ENCODE assay signal across 8 cellular contexts in genomic region chr22:30619909-30620308, GRCh38. TPM values are rescaled to one million over a fixed set of nuclear protein-coding genes. Genes with fewer than 3 reads are reported as not detected.
DNase-seq lines count a peak whose midpoint lies in the region; ATAC-seq, FAIRE-seq and TF ChIP-seq lines count a peak whose summit lies in the region.
"Not testable (repeated sequence)": the region's sequence is repeated elsewhere in the genome, so short reads cannot be mapped to it uniquely, and the experiment has no call there.
"Had no signal": no experiment of that assay in that cellular context is flagged by ENCODE, and none has a peak within 500 bp of the region (broad histone marks: within the 10 kb centered on the region; RNA-seq: fewer than 3 reads in every experiment).

No MANE protein-coding gene starts in this region.

- not testable (repeated sequence) for DNase-seq in HepG2 (ENCODE audit: low spot score)

- not testable (repeated sequence) for TF ChIP-seq RAD21 in HepG2 (CRISPR knock-in tag; IDR thresholded peaks at IDR 0.05)

- intact Hi-C loops in HepG2 (cut with micrococcal nuclease; ENCODE audit: unreplicated experiment), result not testable (repeated sequence)

- not testable (repeated sequence) for H3K27me3 ChIP-seq in HepG2 (ENCODE audit: control insufficient read depth in 1 of 2, insufficient read depth in 2 of 2, low read length in 2 of 2)

- H3K4me1 ChIP-seq in HEK293 (ENCODE audit: control insufficient read depth, insufficient read depth, low read length), result not testable (repeated sequence)
- peaks cover 17% of the 10 kb centered on the region for H3K4me1 ChIP-seq in HepG2 (ENCODE audit: insufficient read depth, low read length)

- BruUV-seq in HepG2 (replicated peaks; lab: Mats Ljungman, UMichigan), result not testable (repeated sequence)

- H3K4me2 ChIP-seq in HepG2 (ENCODE audit: low read depth, low read length), result not testable (repeated sequence)

- not testable (repeated sequence) for H3K36me3 ChIP-seq in HEK293 (ENCODE audit: control insufficient read depth in 2 of 2, insufficient read depth in 1 of 2, low read length in 2 of 2); HepG2 (replicated peaks in 1 of 2; ENCODE audit: control insufficient read depth in 1 of 2, insufficient read depth in 2 of 2, low read length in 2 of 2)

- TF ChIP-seq EP300 in HepG2 (IDR thresholded peaks at IDR 0.05; ENCODE audit: low read depth in 2 of 2, low read length in 2 of 2); HepG2 (CRISPR knock-in tag; IDR thresholded peaks at IDR 0.05; ENCODE audit: borderline replicate concordance): not testable (repeated sequence)

- H3K27ac ChIP-seq in HEK293 (ENCODE audit: extremely low read depth, low read depth, low read length); HepG2 (ENCODE audit: extremely low read length, insufficient read depth, low read length): not testable (repeated sequence)

- 61% methylated on average over 6 of the region's 6 CpGs for WGBS in HepG2 (ENCODE audit: low lambda C conversion rate)

- not testable (repeated sequence) for H3K79me2 ChIP-seq in HepG2 (ENCODE audit: insufficient read depth, low read length)

- H3K9ac ChIP-seq in HepG2 (ENCODE audit: insufficient read depth, low read depth, low read length), result not testable (repeated sequence)

- not testable (repeated sequence) for TF ChIP-seq CTCF in HEK293 (tag by site-specific recombination; IDR thresholded peaks at IDR 0.05); HepG2 (CRISPR knock-in tag; IDR thresholded peaks at IDR 0.05)

- CTCF ChIA-PET in HEK293 (lab: Yijun Ruan, JAX), result interaction anchor here (0.6 to 3.4 kb wide), 4 partner anchors 9 to 365 kb away, joined by 3 to 29 read pairs (median 4); partner anchors contain the start of gene SLC35E4
- CTCF ChIA-PET in HepG2 (lab: Yijun Ruan, JAX; ENCODE audit: low intra/inter-chr PET ratio, low total read pairs), result not testable (repeated sequence)

- H3K9me3 ChIP-seq in HEK293 (ENCODE audit: control insufficient read depth, insufficient read depth, low read depth, low read length); HepG2 (ENCODE audit: low read length): not testable (repeated sequence)

- H3K4me3 ChIP-seq in HEK293 (ENCODE audit: low read depth, low read length); HepG2 (replicated peaks in 1 of 3; ENCODE audit: insufficient read depth in 1 of 3, low read depth in 2 of 3, low read length in 3 of 3): not testable (repeated sequence)

- not testable (repeated sequence) for ATAC-seq in HepG2

- FAIRE-seq in HepG2 (lab: Jason Lieb, UNC), result not testable (repeated sequence)

- in situ Hi-C loops in HepG2 (cut with HindIII; ENCODE audit: extremely low pct_ligation_motif_present, low pct_unique_long_range_greater_than_20kb), result not testable (repeated sequence)

- POLR2A ChIA-PET in HEK293 (lab: Yijun Ruan, JAX), result interaction anchor here (1.0 kb wide), 1 partner anchor 13 kb away, joined by 6 read pairs; the partner anchor contains the start of gene TCN2
- POLR2A ChIA-PET in HepG2 (lab: Yijun Ruan, JAX), result not testable (repeated sequence)

- not testable (repeated sequence) for H4K20me1 ChIP-seq in HepG2 (ENCODE audit: insufficient read depth, low read length)

- not testable (repeated sequence) for TF ChIP-seq POLR2A in HepG2 (IDR thresholded peaks at IDR 0.05; ENCODE audit: insufficient read depth in 1 of 2, low read depth in 2 of 2, low read length in 2 of 2)

- H2AFZ ChIP-seq in HepG2 (ENCODE audit: low read length), result not testable (repeated sequence)

RNA-seq across cellular contexts. Expression of gene TCN2, which starts 12.9 kb away (rescaled TPM):
- total RNA-seq in HepG2 (2016; rRNA removed; fragmentation: Illumina TruSeq; extraction: Trizol), result 0.31 TPM in 1 of 2 replicates, not detected in the other
- 0.30 TPM in 1 of 2 replicates, not detected in the other for total RNA-seq in HepG2 (2016; cell fraction: cytosol; rRNA removed; fragmentation: Illumina TruSeq; extraction: Trizol; ENCODE audit: low read depth)
- 0.15 and 0.45 TPM in 2 replicates for total RNA-seq in HepG2 (2016; cell fraction: insoluble cytoplasmic fraction; rRNA removed; fragmentation: Illumina TruSeq; extraction: Trizol)
- total RNA-seq in HepG2 (2016; cell fraction: membrane; rRNA removed; fragmentation: Illumina TruSeq; extraction: Trizol), result 0.17 and 0.28 TPM in 2 replicates
- 0.34 and 0.43 TPM in 2 replicates for total RNA-seq in HepG2 (2016; cell fraction: nucleus; rRNA removed; fragmentation: Illumina TruSeq; extraction: Trizol)
- 0.29 and 0.67 TPM in 2 replicates for polyA plus RNA-seq in HepG2 (2011; rRNA removed)
- polyA plus RNA-seq in HepG2 (2011; cell fraction: cytosol; rRNA removed), result 0.37 and 0.55 TPM in 2 replicates
- 0.35 and 0.59 TPM in 2 replicates for polyA plus RNA-seq in HepG2 (2011; cell fraction: nucleus; rRNA removed)
- polyA plus RNA-seq in HepG2 (2012), result 0.40 and 0.61 TPM in 2 replicates
- 0.06 and 0.10 TPM in 2 replicates for polyA plus RNA-seq in HepG2 (2016; cell fraction: cytosol; fragmentation: Illumina TruSeq; extraction: Trizol; ENCODE audit: low read depth)
- 0.20 and 0.21 TPM in 2 replicates for polyA plus RNA-seq in HepG2 (2016; cell fraction: insoluble cytoplasmic fraction; fragmentation: Illumina TruSeq; extraction: Trizol; ENCODE audit: low read depth)
- polyA plus RNA-seq in HepG2 (2016; cell fraction: membrane; fragmentation: Illumina TruSeq; extraction: Trizol; ENCODE audit: low read depth), result 0.16 and 0.31 TPM in 2 replicates
- polyA plus RNA-seq in HepG2 (2016; cell fraction: nucleus; fragmentation: Illumina TruSeq; extraction: Trizol; ENCODE audit: insufficient read depth, low read depth), result 0.53 and 0.63 TPM in 2 replicates
- 0.30 and 0.87 TPM in 2 replicates for polyA minus RNA-seq in HepG2 (2011; rRNA and poly(A)+ RNA removed; ENCODE audit: low replicate concordance)
- not detected in 2 replicates for polyA minus RNA-seq in HepG2 (2011; cell fraction: cytosol; rRNA and poly(A)+ RNA removed)
- polyA minus RNA-seq in HepG2 (2011; cell fraction: nucleus; rRNA and poly(A)+ RNA removed), result 0.12 TPM in 1 of 2 replicates, not detected in the other

RNA-seq across cellular contexts. Expression of gene SLC35E4, which starts 15.7 kb away (rescaled TPM):
- 0.15 TPM in 1 of 2 replicates, not detected in the other for total RNA-seq in HepG2 (2016; rRNA removed; fragmentation: Illumina TruSeq; extraction: Trizol)
- 0.09 TPM in 1 of 2 replicates, not detected in the other for total RNA-seq in HepG2 (2016; cell fraction: cytosol; rRNA removed; fragmentation: Illumina TruSeq; extraction: Trizol; ENCODE audit: low read depth)
- 0.13 TPM in 1 of 2 replicates, not detected in the other for total RNA-seq in HepG2 (2016; cell fraction: insoluble cytoplasmic fraction; rRNA removed; fragmentation: Illumina TruSeq; extraction: Trizol)
- 0.14 TPM in 1 of 2 replicates, not detected in the other for total RNA-seq in HepG2 (2016; cell fraction: membrane; rRNA removed; fragmentation: Illumina TruSeq; extraction: Trizol)
- 0.12 and 0.16 TPM in 2 replicates for total RNA-seq in HepG2 (2016; cell fraction: nucleus; rRNA removed; fragmentation: Illumina TruSeq; extraction: Trizol)
- 0.07 and 0.13 TPM in 2 replicates for polyA plus RNA-seq in HepG2 (2011; rRNA removed)
- polyA plus RNA-seq in HepG2 (2011; cell fraction: cytosol; rRNA removed), result 0.09 and 0.17 TPM in 2 replicates
- polyA plus RNA-seq in HepG2 (2011; cell fraction: nucleus; rRNA removed), result 0.10 TPM in 1 of 2 replicates, not detected in the other
- 0.07 and 0.08 TPM in 2 replicates for polyA plus RNA-seq in HepG2 (2012)
- not detected in 2 replicates for polyA plus RNA-seq in HepG2 (2016; cell fraction: cytosol; fragmentation: Illumina TruSeq; extraction: Trizol; ENCODE audit: low read depth)
- polyA plus RNA-seq in HepG2 (2016; cell fraction: insoluble cytoplasmic fraction; fragmentation: Illumina TruSeq; extraction: Trizol; ENCODE audit: low read depth), result 0.09 TPM in 1 of 2 replicates, not detected in the other
- polyA plus RNA-seq in HepG2 (2016; cell fraction: membrane; fragmentation: Illumina TruSeq; extraction: Trizol; ENCODE audit: low read depth), result 0.06 TPM in 1 of 2 replicates, not detected in the other
- 0.33 TPM in 1 of 2 replicates, not detected in the other for polyA plus RNA-seq in HepG2 (2016; cell fraction: nucleus; fragmentation: Illumina TruSeq; extraction: Trizol; ENCODE audit: insufficient read depth, low read depth)
- 0.12 and 3.3 TPM in 2 replicates for polyA minus RNA-seq in HepG2 (2011; rRNA and poly(A)+ RNA removed; ENCODE audit: low replicate concordance)
- 0.18 TPM in 1 of 2 replicates, not detected in the other for polyA minus RNA-seq in HepG2 (2011; cell fraction: cytosol; rRNA and poly(A)+ RNA removed)
- polyA minus RNA-seq in HepG2 (2011; cell fraction: nucleus; rRNA and poly(A)+ RNA removed), result not detected in 2 replicates

RNA-seq across cellular contexts. Expression of gene PES1, which starts 28.2 kb away (rescaled TPM):
- total RNA-seq in HepG2 (2016; rRNA removed; fragmentation: Illumina TruSeq; extraction: Trizol), result 94.7 and 111 TPM in 2 replicates
- total RNA-seq in HepG2 (2016; cell fraction: cytosol; rRNA removed; fragmentation: Illumina TruSeq; extraction: Trizol; ENCODE audit: low read depth), result 23.4 and 23.7 TPM in 2 replicates
- 106 and 120 TPM in 2 replicates for total RNA-seq in HepG2 (2016; cell fraction: insoluble cytoplasmic fraction; rRNA removed; fragmentation: Illumina TruSeq; extraction: Trizol)
- 37.9 and 40.4 TPM in 2 replicates for total RNA-seq in HepG2 (2016; cell fraction: membrane; rRNA removed; fragmentation: Illumina TruSeq; extraction: Trizol)
- 46.0 and 52.0 TPM in 2 replicates for total RNA-seq in HepG2 (2016; cell fraction: nucleus; rRNA removed; fragmentation: Illumina TruSeq; extraction: Trizol)
- polyA plus RNA-seq in HepG2 (2011; rRNA removed), result 65.1 and 70.0 TPM in 2 replicates
- 60.6 and 70.4 TPM in 2 replicates for polyA plus RNA-seq in HepG2 (2011; cell fraction: cytosol; rRNA removed)
- 79.4 and 94.0 TPM in 2 replicates for polyA plus RNA-seq in HepG2 (2011; cell fraction: nucleus; rRNA removed)
- 40.1 and 42.9 TPM in 2 replicates for polyA plus RNA-seq in HepG2 (2012)
- 14.6 and 17.1 TPM in 2 replicates for polyA plus RNA-seq in HepG2 (2016; cell fraction: cytosol; fragmentation: Illumina TruSeq; extraction: Trizol; ENCODE audit: low read depth)
- 110 and 112 TPM in 2 replicates for polyA plus RNA-seq in HepG2 (2016; cell fraction: insoluble cytoplasmic fraction; fragmentation: Illumina TruSeq; extraction: Trizol; ENCODE audit: low read depth)
- polyA plus RNA-seq in HepG2 (2016; cell fraction: membrane; fragmentation: Illumina TruSeq; extraction: Trizol; ENCODE audit: low read depth), result 26.4 and 29.2 TPM in 2 replicates
- polyA plus RNA-seq in HepG2 (2016; cell fraction: nucleus; fragmentation: Illumina TruSeq; extraction: Trizol; ENCODE audit: insufficient read depth, low read depth), result 76.3 and 79.7 TPM in 2 replicates
- 210 and 241 TPM in 2 replicates for polyA minus RNA-seq in HepG2 (2011; rRNA and poly(A)+ RNA removed; ENCODE audit: low replicate concordance)
- 36.6 and 46.5 TPM in 2 replicates for polyA minus RNA-seq in HepG2 (2011; cell fraction: cytosol; rRNA and poly(A)+ RNA removed)
- 50.9 and 67.1 TPM in 2 replicates for polyA minus RNA-seq in HepG2 (2011; cell fraction: nucleus; rRNA and poly(A)+ RNA removed)

RNA-seq across cellular contexts. Expression of gene GAL3ST1, which starts 45.4 kb away (rescaled TPM):
- 1.8 and 4.4 TPM in 2 replicates for total RNA-seq in HepG2 (2016; rRNA removed; fragmentation: Illumina TruSeq; extraction: Trizol)
- total RNA-seq in HepG2 (2016; cell fraction: cytosol; rRNA removed; fragmentation: Illumina TruSeq; extraction: Trizol; ENCODE audit: low read depth), result 7.9 and 9.7 TPM in 2 replicates
- total RNA-seq in HepG2 (2016; cell fraction: insoluble cytoplasmic fraction; rRNA removed; fragmentation: Illumina TruSeq; extraction: Trizol), result 2.1 and 5.3 TPM in 2 replicates
- 10.3 and 11.6 TPM in 2 replicates for total RNA-seq in HepG2 (2016; cell fraction: membrane; rRNA removed; fragmentation: Illumina TruSeq; extraction: Trizol)
- 2.7 and 2.8 TPM in 2 replicates for total RNA-seq in HepG2 (2016; cell fraction: nucleus; rRNA removed; fragmentation: Illumina TruSeq; extraction: Trizol)
- polyA plus RNA-seq in HepG2 (2011; rRNA removed), result 14.7 and 18.9 TPM in 2 replicates
- polyA plus RNA-seq in HepG2 (2011; cell fraction: cytosol; rRNA removed), result 14.3 and 23.4 TPM in 2 replicates
- 15.8 and 16.9 TPM in 2 replicates for polyA plus RNA-seq in HepG2 (2011; cell fraction: nucleus; rRNA removed)
- 7.5 and 10.2 TPM in 2 replicates for polyA plus RNA-seq in HepG2 (2012)
- polyA plus RNA-seq in HepG2 (2016; cell fraction: cytosol; fragmentation: Illumina TruSeq; extraction: Trizol; ENCODE audit: low read depth), result 16.5 and 18.6 TPM in 2 replicates
- 4.1 and 5.6 TPM in 2 replicates for polyA plus RNA-seq in HepG2 (2016; cell fraction: insoluble cytoplasmic fraction; fragmentation: Illumina TruSeq; extraction: Trizol; ENCODE audit: low read depth)
- 15.8 and 17.9 TPM in 2 replicates for polyA plus RNA-seq in HepG2 (2016; cell fraction: membrane; fragmentation: Illumina TruSeq; extraction: Trizol; ENCODE audit: low read depth)
- 5.2 and 7.2 TPM in 2 replicates for polyA plus RNA-seq in HepG2 (2016; cell fraction: nucleus; fragmentation: Illumina TruSeq; extraction: Trizol; ENCODE audit: insufficient read depth, low read depth)
- 17.8 TPM in 1 of 2 replicates, not detected in the other for polyA minus RNA-seq in HepG2 (2011; rRNA and poly(A)+ RNA removed; ENCODE audit: low replicate concordance)
- polyA minus RNA-seq in HepG2 (2011; cell fraction: cytosol; rRNA and poly(A)+ RNA removed), result 7.8 and 8.0 TPM in 2 replicates
- 2.3 and 2.6 TPM in 2 replicates for polyA minus RNA-seq in HepG2 (2011; cell fraction: nucleus; rRNA and poly(A)+ RNA removed)
- total RNA-seq: A172; B cell; CD4-positive, alpha-beta T cell; CD8-positive, alpha-beta T cell had no signal
- polyA plus RNA-seq: BJ, CD14-positive monocyte had no signal

RNA-seq across cellular contexts. Expression of gene DUSP18, which starts 47.8 kb away (rescaled TPM):
- total RNA-seq in HepG2 (2016; rRNA removed; fragmentation: Illumina TruSeq; extraction: Trizol), result 1.4 and 2.0 TPM in 2 replicates
- 0.44 and 1.1 TPM in 2 replicates for total RNA-seq in HepG2 (2016; cell fraction: cytosol; rRNA removed; fragmentation: Illumina TruSeq; extraction: Trizol; ENCODE audit: low read depth)
- total RNA-seq in HepG2 (2016; cell fraction: insoluble cytoplasmic fraction; rRNA removed; fragmentation: Illumina TruSeq; extraction: Trizol), result 1.2 and 1.4 TPM in 2 replicates
- 2.3 and 2.4 TPM in 2 replicates for total RNA-seq in HepG2 (2016; cell fraction: membrane; rRNA removed; fragmentation: Illumina TruSeq; extraction: Trizol)
- 0.91 and 1.3 TPM in 2 replicates for total RNA-seq in HepG2 (2016; cell fraction: nucleus; rRNA removed; fragmentation: Illumina TruSeq; extraction: Trizol)
- polyA plus RNA-seq in HepG2 (2011; rRNA removed), result 2.1 and 2.3 TPM in 2 replicates
- polyA plus RNA-seq in HepG2 (2011; cell fraction: cytosol; rRNA removed), result 2.6 and 2.8 TPM in 2 replicates
- polyA plus RNA-seq in HepG2 (2011; cell fraction: nucleus; rRNA removed), result 2.1 and 2.7 TPM in 2 replicates
- polyA plus RNA-seq in HepG2 (2012), result 0.81 and 0.87 TPM in 2 replicates
- polyA plus RNA-seq in HepG2 (2016; cell fraction: cytosol; fragmentation: Illumina TruSeq; extraction: Trizol; ENCODE audit: low read depth), result 1.1 and 1.7 TPM in 2 replicates
- polyA plus RNA-seq in HepG2 (2016; cell fraction: insoluble cytoplasmic fraction; fragmentation: Illumina TruSeq; extraction: Trizol; ENCODE audit: low read depth), result 1.6 and 1.7 TPM in 2 replicates
- 1.8 and 2.1 TPM in 2 replicates for polyA plus RNA-seq in HepG2 (2016; cell fraction: membrane; fragmentation: Illumina TruSeq; extraction: Trizol; ENCODE audit: low read depth)
- polyA plus RNA-seq in HepG2 (2016; cell fraction: nucleus; fragmentation: Illumina TruSeq; extraction: Trizol; ENCODE audit: insufficient read depth, low read depth), result 1.0 and 1.5 TPM in 2 replicates
- polyA minus RNA-seq in HepG2 (2011; rRNA and poly(A)+ RNA removed; ENCODE audit: low replicate concordance), result 3.0 and 7.6 TPM in 2 replicates
- polyA minus RNA-seq in HepG2 (2011; cell fraction: cytosol; rRNA and poly(A)+ RNA removed), result 0.79 and 1.8 TPM in 2 replicates
- polyA minus RNA-seq in HepG2 (2011; cell fraction: nucleus; rRNA and poly(A)+ RNA removed), result 1.3 and 1.7 TPM in 2 replicates
